ENCODE assay signal across 23 cellular contexts in genomic region chr12:41979574-41979973, GRCh38.
"Had no signal": no experiment of that assay in that cellular context is flagged by ENCODE, and none has a peak within 500 bp of the region (broad histone marks: within the 10 kb centered on the region; RNA-seq: fewer than 3 reads in every experiment).

No MANE protein-coding gene starts in this region.

- FAIRE-seq: endometrium, keratinocyte had no signal

- H3K4me3 ChIP-seq: esophagus squamous epithelium, lung, mucosa of descending colon, neural progenitor cell, right atrium auricular region, sigmoid colon, testis, tibial artery had no signal

- ATAC-seq: effector memory CD8-positive, alpha-beta T cell; left ventricle myocardium superior; mucosa of descending colon; natural killer cell treated with Interleukin-12 subunit alpha and Interleukin-12 subunit beta and Interleukin-15 and Interleukin-18, amount 100 ng/mL, for 72 hours; stimulated activated memory B cell treated with anti-CD40 and anti-IgM and Interleukin-4, amounts not matched to agents 10 μg/mL and 1 μg/mL and 100 μg/mL, for 72 hours; stimulated activated naive CD8-positive, alpha-beta T cell treated with anti-CD3 and anti-CD28 coated beads, Interleukin-15, Interleukin-2, amounts not matched to agents 100 U/mL and 50 U/mL, for 24 hours had no signal

- DNase-seq: cortex of kidney; effector memory CD8-positive, alpha-beta T cell; erythroblast; esophagus squamous epithelium; foreskin melanocyte; head of caudate nucleus; left ventricle myocardium superior; mucosa of descending colon; naive B cell; sigmoid colon; stimulated activated CD4-positive, alpha-beta T cell treated with anti-CD3 and anti-CD28 coated beads, Interleukin-4, amount 100 ng/mL, for 4 hours; stimulated activated naive CD8-positive, alpha-beta T cell treated with anti-CD3 and anti-CD28 coated beads, Interleukin-15, Interleukin-2, amounts not matched to agents 100 U/mL and 50 U/mL, for 24 hours; substantia nigra; testis; tibial artery had no signal

- H3K4me2 ChIP-seq: neural progenitor cell had no signal

- H3K27me3 ChIP-seq: neural progenitor cell, right atrium auricular region, sigmoid colon, testis, tibial artery had no signal

- H3K27ac ChIP-seq: esophagus squamous epithelium, neural progenitor cell, parathyroid adenoma, right atrium auricular region, sigmoid colon, testis, tibial artery had no signal

- H3K9ac ChIP-seq: neural progenitor cell, parathyroid adenoma had no signal

- H3K9me3 ChIP-seq: esophagus squamous epithelium, mucosa of descending colon, right atrium auricular region, sigmoid colon, testis, tibial artery had no signal

- H3K36me3 ChIP-seq: esophagus squamous epithelium, neural progenitor cell, right atrium auricular region, sigmoid colon, tibial artery had no signal

- H3K4me1 ChIP-seq: esophagus squamous epithelium, neural progenitor cell, parathyroid adenoma, right atrium auricular region, sigmoid colon, testis had no signal
